Comparison of ENCODE assay signal across 16 cellular contexts in the genomic region with DNA sequence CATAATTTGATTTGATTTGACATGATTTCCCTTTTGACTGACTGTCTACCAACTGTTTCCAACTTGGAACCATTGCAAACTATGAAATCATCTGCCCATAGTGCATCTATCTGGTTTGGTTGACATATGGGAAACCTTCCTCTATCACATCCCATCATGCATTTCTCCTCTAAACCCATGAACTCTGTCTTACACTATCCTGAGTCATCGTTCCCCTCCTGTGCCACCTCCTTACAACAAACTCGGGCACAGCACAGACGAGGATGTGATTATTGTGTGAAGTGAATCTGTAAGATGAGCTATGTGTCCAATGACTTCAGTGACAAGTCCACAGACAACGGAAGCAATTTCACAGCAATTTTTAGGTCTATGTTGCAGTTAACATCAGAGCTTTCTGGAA.
"Had no signal": no experiment of that assay in that cellular context is flagged by ENCODE, and none has a peak within 500 bp of the region (broad histone marks: within the 10 kb centered on the region; RNA-seq: fewer than 3 reads in every experiment).

No MANE protein-coding gene starts in this region.

- H3K36me3 Mint-ChIP-seq: activated naive CD8-positive, alpha-beta T cell treated with anti-CD3 and anti-CD28 coated beads, Interleukin-2, amount 10 ng/mL, durations not matched to agents 7 days and 5 days had no signal

- H3K9me3 ChIP-seq: breast epithelium, esophagus squamous epithelium, heart right ventricle, stomach, vagina had no signal

- H3K4me3 ChIP-seq: breast epithelium, esophagus squamous epithelium, heart right ventricle, stomach, vagina had no signal

- H3K4me1 ChIP-seq: breast epithelium, parathyroid adenoma, stomach had no signal

- H3K4me3 Mint-ChIP-seq: activated CD4-positive, alpha-beta T cell treated with anti-CD3 and anti-CD28 coated beads for 36 hours; activated CD8-positive, alpha-beta T cell treated with anti-CD3 and anti-CD28 coated beads, Interleukin-2, amount 10 ng/mL, durations not matched to agents 7 days and 5 days; activated naive CD8-positive, alpha-beta T cell treated with anti-CD3 and anti-CD28 coated beads, Interleukin-2, amount 10 ng/mL, durations not matched to agents 7 days and 5 days; neural crest cell had no signal

- ATAC-seq: activated CD4-positive, alpha-beta T cell treated with anti-CD3 and anti-CD28 coated beads for 36 hours; activated CD8-positive, alpha-beta T cell treated with anti-CD3 and anti-CD28 coated beads, Interleukin-2, amount 10 ng/mL, durations not matched to agents 7 days and 5 days; heart right ventricle had no signal

- DNase-seq: activated CD4-positive, alpha-beta T cell treated with anti-CD3 and anti-CD28 coated beads for 36 hours; activated CD8-positive, alpha-beta memory T cell treated with anti-CD3 and anti-CD28 coated beads, Interleukin-2, amount 50 U/mL, for 48 hours; activated CD8-positive, alpha-beta T cell treated with anti-CD3 and anti-CD28 coated beads, Interleukin-2, amount 10 ng/mL, durations not matched to agents 7 days and 5 days; activated naive CD8-positive, alpha-beta T cell treated with anti-CD3 and anti-CD28 coated beads, Interleukin-2, amount 10 ng/mL, durations not matched to agents 7 days and 5 days; anterior cingulate cortex; esophagus squamous epithelium; heart right ventricle; kidney; stimulated activated CD4-positive, alpha-beta T cell treated with anti-CD3 and anti-CD28 coated beads, Interleukin-4, amount 100 ng/mL, for 4 hours; stomach; T1000 had no signal

- H3K27ac Mint-ChIP-seq: activated CD4-positive, alpha-beta T cell treated with anti-CD3 and anti-CD28 coated beads for 36 hours; activated CD8-positive, alpha-beta T cell treated with anti-CD3 and anti-CD28 coated beads, Interleukin-2, amount 10 ng/mL, durations not matched to agents 7 days and 5 days; activated naive CD8-positive, alpha-beta T cell treated with anti-CD3 and anti-CD28 coated beads, Interleukin-2, amount 10 ng/mL, durations not matched to agents 7 days and 5 days had no signal

- H2AFZ ChIP-seq: parathyroid adenoma had no signal

- H3K27me3 Mint-ChIP-seq: activated CD4-positive, alpha-beta T cell treated with anti-CD3 and anti-CD28 coated beads for 36 hours; activated naive CD8-positive, alpha-beta T cell treated with anti-CD3 and anti-CD28 coated beads, Interleukin-2, amount 10 ng/mL, durations not matched to agents 7 days and 5 days had no signal

- H3K4me1 Mint-ChIP-seq: activated CD4-positive, alpha-beta T cell treated with anti-CD3 and anti-CD28 coated beads for 36 hours had no signal

- H3K9ac ChIP-seq: parathyroid adenoma had no signal

- H3K79me2 ChIP-seq: parathyroid adenoma had no signal

- H3K27me3 ChIP-seq: breast epithelium, esophagus squamous epithelium, heart right ventricle, stomach, vagina had no signal

- H3K36me3 ChIP-seq: breast epithelium, esophagus squamous epithelium, heart right ventricle, stomach, vagina had no signal

- H3K27ac ChIP-seq: breast epithelium, esophagus squamous epithelium, heart right ventricle, parathyroid adenoma, stomach, vagina, VCaP had no signal
